In genomic region chr13:48142437-48142836, GRCh38 we compare ENCODE assay signal across 14 cellular contexts. TPM values are rescaled to one million over a fixed set of nuclear protein-coding genes. Genes with fewer than 3 reads are reported as not detected.
DNase-seq lines count a peak whose midpoint lies in the region; ATAC-seq and TF ChIP-seq lines count a peak whose summit lies in the region.
"Had no signal": no experiment of that assay in that cellular context is flagged by ENCODE, and none has a peak within 500 bp of the region (broad histone marks: within the 10 kb centered on the region; RNA-seq: fewer than 3 reads in every experiment).

No MANE protein-coding gene starts in this region.

- peaks cover 42% of the 10 kb centered on the region for H3K4me1 Mint-ChIP-seq in CD14-positive monocyte

- H3K27ac Mint-ChIP-seq in CD14-positive monocyte: peak overlapping the region; percentile 86 to 97 (median 92)

- intact Hi-C loops in CD14-positive monocyte (cut with micrococcal nuclease): loop anchor here in 1 of 2 donors (5.0 to 10.0 kb wide), 2 partner anchors 80 to 432 kb away; no protein-coding TSS in a partner anchor

- DNase-seq in CD14-positive monocyte (ENCODE audit: low spot score) (peak; percentile 58), SIG-M5 (lab: John Stamatoyannopoulos, UW) (peak; percentile 30), SW480 (ENCODE audit: low spot score) (no peak), amygdala (lab: John Stamatoyannopoulos, UW) (no peak), NCI-H2196 (lab: John Stamatoyannopoulos, UW; ENCODE audit: unreplicated experiment) (no peak), NCI-H1417 treated with DMSO at 0.1 percent for 48 hours (lab: John Stamatoyannopoulos, UW) (no peak)
- DNase-seq: activated CD4-positive, alpha-beta T cell treated with anti-CD3 and anti-CD28 coated beads, Interleukin-2, amount 50 U/mL, for 4 hours; PC-9; stimulated activated CD4-positive, alpha-beta T cell treated with anti-CD3 and anti-CD28 coated beads, Interleukin-1b, Interleukin-23, amount 100 ng/mL, for 48 hours had no signal

- peak; percentile 67 for ATAC-seq in GM19397 (IDR thresholded peaks at IDR 0.05; ENCODE audit: unreplicated experiment)
- ATAC-seq in HG03095 (IDR thresholded peaks at IDR 0.05; ENCODE audit: unreplicated experiment): peak; percentile 89
- ATAC-seq: A549, gastroesophageal sphincter had no signal

- peaks cover 0 to 2% of the 10 kb centered on the region in 2 donors for H3K36me3 Mint-ChIP-seq in CD14-positive monocyte

- TF ChIP-seq CTCF in CD14-positive monocyte (IDR thresholded peaks at IDR 0.05): no peak

- H3K27me3 Mint-ChIP-seq in CD14-positive monocyte (ENCODE audit: low read depth in 3 of 3): peaks cover 0 to 4% (median 0%) of the 10 kb centered on the region in 3 donors
- H3K27me3 Mint-ChIP-seq: IgD-negative memory B cell had no signal

- peak overlapping the region; percentile 43 to 61 for H3K4me3 Mint-ChIP-seq in CD14-positive monocyte

- peaks cover 0 to 2% (median 0%) of the 10 kb centered on the region in 7 donors for H3K9me3 Mint-ChIP-seq in CD14-positive monocyte
- H3K9me3 Mint-ChIP-seq: IgD-negative memory B cell had no signal

RNA-seq across cellular contexts. Expression of gene MED4, which starts 47.5 kb away (rescaled TPM):
- polyA plus RNA-seq in CD14-positive monocyte: 10 to 100 TPM; 50.8 to 53.8 TPM

Comparison
In these comparisons a context has a peak if more than half of its experiments do, and no peak if none do; other contexts are left out.
1. DNase-seq: peak in CD14-positive monocyte (single experiment) and SIG-M5 (single experiment); none in SW480 (single experiment), amygdala (0 of 56), NCI-H2196 (single experiment) and NCI-H1417 treated with DMSO at 0.1 percent for 48 hours (single experiment).